13 cellular contexts compared by ENCODE assay signal in the genomic region with DNA sequence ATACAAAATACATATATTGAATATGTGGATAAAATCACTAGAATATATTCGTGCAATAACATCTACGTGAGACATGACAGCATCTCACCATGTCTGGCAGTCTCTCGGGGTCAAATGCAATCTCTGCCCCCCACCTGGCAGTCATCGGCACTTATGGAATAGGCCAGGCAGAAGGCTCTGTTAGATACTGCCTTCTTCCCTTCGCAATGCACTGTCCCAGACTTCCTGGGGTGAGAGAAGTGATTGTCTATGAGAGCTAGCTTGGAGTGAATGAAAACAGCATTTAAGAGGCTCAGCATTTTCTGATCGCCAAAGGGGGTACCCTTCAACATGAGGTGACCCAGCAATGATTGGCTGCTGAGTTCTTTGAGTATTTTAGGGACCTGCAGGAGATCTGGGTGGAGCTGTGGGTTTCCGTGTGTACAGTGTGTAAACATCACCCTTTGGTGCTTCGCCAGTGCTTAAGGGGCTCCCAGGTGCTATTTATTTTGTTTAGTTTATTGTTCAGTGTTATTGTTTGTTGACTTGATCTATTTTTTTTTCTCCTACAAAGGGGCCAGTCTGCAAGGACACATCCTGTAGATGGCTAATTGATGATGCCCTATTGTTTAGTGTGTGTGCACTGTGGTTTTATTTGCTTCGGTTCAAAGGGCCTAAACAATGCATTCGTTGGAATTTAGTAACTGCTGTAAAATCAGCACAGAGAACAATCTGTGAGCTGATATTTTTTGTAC. TPM values are rescaled to one million over a fixed set of nuclear protein-coding genes. Genes with fewer than 3 reads are reported as not detected.
DNase-seq lines count a peak whose midpoint lies in the region; ATAC-seq and TF ChIP-seq lines count a peak whose summit lies in the region.
"Had no signal": no experiment of that assay in that cellular context is flagged by ENCODE, and none has a peak within 500 bp of the region (broad histone marks: within the 10 kb centered on the region; RNA-seq: fewer than 3 reads in every experiment).

No MANE protein-coding gene starts in this region.

- no peak overlapping the region for H3K4me3 Mint-ChIP-seq in chondrocyte (ENCODE audit: unreplicated experiment)
- H3K4me3 Mint-ChIP-seq in osteocyte (ENCODE audit: unreplicated experiment): no peak overlapping the region
- H3K4me3 Mint-ChIP-seq: activated naive CD4-positive, alpha-beta T cell treated with anti-CD3 and anti-CD28 coated beads, Interleukin-2, amount 10 ng/mL, durations not matched to agents 7 days and 5 days had no signal

- peak overlapping the region; percentile 91 for H3K4me2 ChIP-seq in Loucy (ENCODE audit: low read depth, low read length, poor library complexity, severe bottlenecking)

- no peaks in the 10 kb centered on the region for H3K27me3 ChIP-seq in Loucy (ENCODE audit: insufficient read depth, low read length, poor library complexity, severe bottlenecking)
- H3K27me3 ChIP-seq: MG63 had no signal

- peaks cover 3% of the 10 kb centered on the region for H3K9me3 Mint-ChIP-seq in chondrocyte (ENCODE audit: low read depth)
- H3K9me3 Mint-ChIP-seq in osteocyte (ENCODE audit: unreplicated experiment): no peaks in the 10 kb centered on the region
- H3K9me3 Mint-ChIP-seq: activated naive CD4-positive, alpha-beta T cell treated with anti-CD3 and anti-CD28 coated beads, Interleukin-2, amount 10 ng/mL, durations not matched to agents 7 days and 5 days had no signal

- TF ChIP-seq CTCF in Loucy (conservative IDR thresholded peaks at IDR 0.05; ENCODE audit: low read length) (no peak), chondrocyte (IDR thresholded peaks at IDR 0.05) (no peak), osteocyte (IDR thresholded peaks at IDR 0.05) (no peak)

- peaks cover 52% of the 10 kb centered on the region for H3K36me3 ChIP-seq in Loucy (ENCODE audit: insufficient read depth, low read length)
- H3K36me3 ChIP-seq: MG63, suprapubic skin had no signal

- peaks cover 81% of the 10 kb centered on the region for H3K4me1 ChIP-seq in Loucy (ENCODE audit: insufficient read depth, low read length, poor library complexity, severe bottlenecking)

- DNase-seq in NCI-H2196 treated with DMSO at 0.1 percent for 48 hours (lab: John Stamatoyannopoulos, UW; ENCODE audit: unreplicated experiment) (peak; percentile 52), chondrocyte (ENCODE audit: low spot score) (no peak), osteocyte (ENCODE audit: extremely low spot score, unreplicated experiment) (no peak), GDM1 (lab: John Stamatoyannopoulos, UW) (no peak), hippocampal formation (lab: John Stamatoyannopoulos, UW) (no peak), epidermal melanocyte (ENCODE audit: insufficient read length, low spot score) (no peak)
- DNase-seq: activated naive CD4-positive, alpha-beta T cell treated with anti-CD3 and anti-CD28 coated beads, Interleukin-2, amount 10 ng/mL, durations not matched to agents 7 days and 5 days; central memory CD4-positive, alpha-beta T cell; MG63 had no signal

- peaks cover 76% of the 10 kb centered on the region for H4K20me1 ChIP-seq in Loucy (ENCODE audit: insufficient read depth, low read length, poor library complexity, severe bottlenecking)

- peak overlapping the region; percentile 96 for H3K4me3 ChIP-seq in Loucy (ENCODE audit: low read length, poor library complexity, severe bottlenecking)
- H3K4me3 ChIP-seq: MG63, suprapubic skin had no signal

- H3K9ac ChIP-seq in Loucy (ENCODE audit: low read depth, low read length, poor library complexity, severe bottlenecking): peak overlapping the region; percentile 100

- ATAC-seq in GM19397 (IDR thresholded peaks at IDR 0.05; ENCODE audit: unreplicated experiment): no peak
- ATAC-seq: sciatic nerve had no signal

- H2AFZ ChIP-seq in Loucy (ENCODE audit: low read length): no peak overlapping the region

- no peaks in the 10 kb centered on the region for H3K27me3 Mint-ChIP-seq in chondrocyte (ENCODE audit: low read depth)
- H3K27me3 Mint-ChIP-seq in osteocyte (ENCODE audit: unreplicated experiment): no peaks in the 10 kb centered on the region

- H3F3A ChIP-seq in Loucy (ENCODE audit: low read depth): no peaks in the 10 kb centered on the region

- no peaks in the 10 kb centered on the region for H3K9me2 ChIP-seq in Loucy (replicated peaks; ENCODE audit: low read depth, low read length)

- H3K4me1 Mint-ChIP-seq in chondrocyte (ENCODE audit: low read depth) (peaks cover 74% of the 10 kb centered on the region), osteocyte (ENCODE audit: unreplicated experiment) (peaks cover 60% of the 10 kb centered on the region)
- H3K4me1 Mint-ChIP-seq: activated naive CD4-positive, alpha-beta T cell treated with anti-CD3 and anti-CD28 coated beads, Interleukin-2, amount 10 ng/mL, durations not matched to agents 7 days and 5 days had no signal

- H3K36me3 Mint-ChIP-seq in chondrocyte (ENCODE audit: low read depth) (peaks cover 4% of the 10 kb centered on the region), osteocyte (ENCODE audit: unreplicated experiment) (no peaks in the 10 kb centered on the region)
- H3K36me3 Mint-ChIP-seq: activated naive CD4-positive, alpha-beta T cell treated with anti-CD3 and anti-CD28 coated beads, Interleukin-2, amount 10 ng/mL, durations not matched to agents 7 days and 5 days had no signal

- no peaks in the 10 kb centered on the region for H3K9me3 ChIP-seq in Loucy (ENCODE audit: insufficient read depth, low read depth, low read length)
- H3K9me3 ChIP-seq: MG63, suprapubic skin had no signal

- H3K79me2 ChIP-seq in Loucy (ENCODE audit: insufficient read depth, low read length): peaks cover 100% of the 10 kb centered on the region

- peak overlapping the region; percentile 60 for H3K27ac Mint-ChIP-seq in chondrocyte (ENCODE audit: unreplicated experiment)
- H3K27ac Mint-ChIP-seq in osteocyte (ENCODE audit: unreplicated experiment): peak overlapping the region; percentile 58
- H3K27ac Mint-ChIP-seq: activated naive CD4-positive, alpha-beta T cell treated with anti-CD3 and anti-CD28 coated beads, Interleukin-2, amount 10 ng/mL, durations not matched to agents 7 days and 5 days had no signal

RNA-seq across cellular contexts. Expression of gene ERG, which starts 10.2 kb away (rescaled TPM):
- total RNA-seq in chondrocyte (33.4 to 39.8 TPM (median 34.8 TPM) in 3 replicates), osteocyte (11.0 and 11.5 TPM in 2 replicates)
